Comparison of ENCODE assay signal across 9 cellular contexts in the genomic region with DNA sequence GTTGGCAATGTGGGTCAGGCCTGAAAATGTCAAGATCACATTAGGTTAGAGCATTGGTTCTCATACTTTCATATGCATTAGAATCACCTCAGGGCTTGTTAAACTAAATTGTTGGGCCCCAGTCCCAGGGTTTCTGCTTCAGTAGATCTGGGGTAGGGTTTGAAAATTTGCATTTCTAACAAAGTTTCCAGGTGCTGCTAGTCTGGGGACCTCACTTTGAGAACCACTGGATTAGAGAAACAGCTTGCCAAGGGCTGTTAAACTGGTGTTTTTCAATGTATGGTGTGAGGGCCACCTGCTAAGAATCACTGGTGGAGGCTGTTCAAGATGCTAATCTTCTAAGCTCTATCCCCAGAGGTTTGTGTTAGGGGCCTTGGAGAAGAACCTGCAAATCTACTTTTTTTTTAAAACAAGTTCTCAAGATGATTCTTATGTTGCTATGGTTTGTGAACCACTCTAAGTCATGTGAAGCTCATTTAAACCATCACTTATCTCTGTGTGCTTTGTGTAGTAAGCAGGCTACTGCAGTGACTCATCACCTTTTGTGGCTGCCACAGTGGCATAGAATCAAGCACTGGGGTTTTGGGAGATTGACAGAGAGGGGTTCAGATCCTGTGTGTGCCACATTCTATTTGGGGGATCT.
DNase-seq lines count a peak whose midpoint lies in the region; ATAC-seq and TF ChIP-seq lines count a peak whose summit lies in the region.
"Had no signal": no experiment of that assay in that cellular context is flagged by ENCODE, and none has a peak within 500 bp of the region (broad histone marks: within the 10 kb centered on the region; RNA-seq: fewer than 3 reads in every experiment).

No MANE protein-coding gene starts in this region.

- peaks cover 9% of the 10 kb centered on the region for H3K4me1 Mint-ChIP-seq in activated naive CD8-positive, alpha-beta T cell treated with anti-CD3 and anti-CD28 coated beads, Interleukin-2, amount 10 ng/mL, durations not matched to agents 7 days and 5 days

- no peak for TF ChIP-seq CTCF in upper lobe of right lung (IDR thresholded peaks at IDR 0.05)

- peak overlapping the region; percentile 8 for H3K27ac Mint-ChIP-seq in activated naive CD8-positive, alpha-beta T cell treated with anti-CD3 and anti-CD28 coated beads, Interleukin-2, amount 10 ng/mL, durations not matched to agents 7 days and 5 days
- H3K27ac Mint-ChIP-seq: T-helper 1 cell treated with Interleukin-12 subunit alpha and Interleukin-12 subunit beta and Interleukin-4 antibody, amounts not matched to agents 30 μg/mL and 1 μg/mL, for 36 hours had no signal

- H3K27me3 Mint-ChIP-seq in activated naive CD8-positive, alpha-beta T cell treated with anti-CD3 and anti-CD28 coated beads, Interleukin-2, amount 10 ng/mL, durations not matched to agents 7 days and 5 days = peaks cover 2% of the 10 kb centered on the region

- no peaks in the 10 kb centered on the region for H3K27me3 ChIP-seq in effector memory CD4-positive, alpha-beta T cell (replicated peaks; ENCODE audit: control insufficient read depth, insufficient read depth, low read length, poor library complexity, severe bottlenecking)
- no peaks in the 10 kb centered on the region for H3K27me3 ChIP-seq in upper lobe of right lung
- no peaks in the 10 kb centered on the region; the same call in 1 of the 2 replicates for H3K27me3 ChIP-seq in H7 (ENCODE audit: control insufficient read depth, insufficient read depth, low read length)
- peaks cover 5% of the 10 kb centered on the region for H3K27me3 ChIP-seq in SJCRH30

- no peaks in the 10 kb centered on the region for H3K36me3 ChIP-seq in effector memory CD4-positive, alpha-beta T cell (ENCODE audit: control insufficient read depth, insufficient read depth, low read length)
- H3K36me3 ChIP-seq in upper lobe of right lung (no peaks in the 10 kb centered on the region), H7 (replicated peaks; ENCODE audit: control insufficient read depth, insufficient read depth, low read length) (no peaks in the 10 kb centered on the region), SJCRH30 (no peaks in the 10 kb centered on the region)

- intact Hi-C loops in upper lobe of right lung (cut with DNase I) = no loop called here

- POLR2A ChIA-PET in activated naive CD8-positive, alpha-beta T cell treated with anti-CD3 and anti-CD28 coated beads, Interleukin-2, amount 10 ng/mL, durations not matched to agents 7 days and 5 days (lab: Charles Lee) = interaction anchor here (0.6 kb wide), 1 partner anchor 66 kb away, joined by 3 read pairs; no protein-coding TSS in a partner anchor

- H3K9me3 ChIP-seq in effector memory CD4-positive, alpha-beta T cell (ENCODE audit: control insufficient read depth, low read length) = no peaks in the 10 kb centered on the region
- H3K9me3 ChIP-seq in upper lobe of right lung (no peaks in the 10 kb centered on the region), SJCRH30 (replicated peaks) (no peaks in the 10 kb centered on the region)

- no peak overlapping the region for H3K4me3 ChIP-seq in effector memory CD4-positive, alpha-beta T cell (ENCODE audit: insufficient read depth, low read depth, low read length, poor library complexity, severe bottlenecking)
- no peak overlapping the region for H3K4me3 ChIP-seq in upper lobe of right lung
- no peak overlapping the region for H3K4me3 ChIP-seq in H7 (ENCODE audit: insufficient read depth, low read depth, low read length)
- no peak overlapping the region for H3K4me3 ChIP-seq in SJCRH30

- H3K27ac ChIP-seq in effector memory CD4-positive, alpha-beta T cell (ENCODE audit: insufficient read depth, low read length, poor library complexity, severe bottlenecking) = no peak overlapping the region
- H3K27ac ChIP-seq in upper lobe of right lung = no peak overlapping the region
- H3K27ac ChIP-seq in SJCRH30 = no peak overlapping the region

- DNase-seq in COLO829 (ENCODE audit: low spot score) = peak; percentile 25
- DNase-seq in activated naive CD8-positive, alpha-beta T cell treated with anti-CD3 and anti-CD28 coated beads, Interleukin-2, amount 10 ng/mL, durations not matched to agents 7 days and 5 days = no peak
- no peak for DNase-seq in effector memory CD4-positive, alpha-beta T cell
- no peak for DNase-seq in upper lobe of right lung
- DNase-seq in H7 = no peak
- no peak for DNase-seq in SJCRH30

- H3K4me1 ChIP-seq in effector memory CD4-positive, alpha-beta T cell (ENCODE audit: control insufficient read depth, insufficient read depth, low read length, poor library complexity, severe bottlenecking) = no peaks in the 10 kb centered on the region
- H3K4me1 ChIP-seq in upper lobe of right lung (no peaks in the 10 kb centered on the region), SJCRH30 (no peaks in the 10 kb centered on the region)

- peak; percentile 92 for ATAC-seq in GM19397 (IDR thresholded peaks at IDR 0.05; ENCODE audit: unreplicated experiment)
- peak; percentile 87 for ATAC-seq in HG03175 (IDR thresholded peaks at IDR 0.05; ENCODE audit: unreplicated experiment)
- peak; percentile 92 for ATAC-seq in activated naive CD8-positive, alpha-beta T cell treated with anti-CD3 and anti-CD28 coated beads, Interleukin-2, amount 10 ng/mL, durations not matched to agents 7 days and 5 days (ENCODE audit: low read depth)
- ATAC-seq in upper lobe of right lung = no peak

- H3K4me3 Mint-ChIP-seq in activated naive CD8-positive, alpha-beta T cell treated with anti-CD3 and anti-CD28 coated beads, Interleukin-2, amount 10 ng/mL, durations not matched to agents 7 days and 5 days = no peak overlapping the region
- H3K4me3 Mint-ChIP-seq: T-helper 1 cell treated with Interleukin-12 subunit alpha and Interleukin-12 subunit beta and Interleukin-4 antibody, amounts not matched to agents 30 μg/mL and 1 μg/mL, for 36 hours had no signal

- H3K9me3 Mint-ChIP-seq in activated naive CD8-positive, alpha-beta T cell treated with anti-CD3 and anti-CD28 coated beads, Interleukin-2, amount 10 ng/mL, durations not matched to agents 7 days and 5 days = peaks cover 4% of the 10 kb centered on the region

- H3K36me3 Mint-ChIP-seq in activated naive CD8-positive, alpha-beta T cell treated with anti-CD3 and anti-CD28 coated beads, Interleukin-2, amount 10 ng/mL, durations not matched to agents 7 days and 5 days = peaks cover 3% of the 10 kb centered on the region
